10 cellular contexts compared by ENCODE assay signal in the genomic region with DNA sequence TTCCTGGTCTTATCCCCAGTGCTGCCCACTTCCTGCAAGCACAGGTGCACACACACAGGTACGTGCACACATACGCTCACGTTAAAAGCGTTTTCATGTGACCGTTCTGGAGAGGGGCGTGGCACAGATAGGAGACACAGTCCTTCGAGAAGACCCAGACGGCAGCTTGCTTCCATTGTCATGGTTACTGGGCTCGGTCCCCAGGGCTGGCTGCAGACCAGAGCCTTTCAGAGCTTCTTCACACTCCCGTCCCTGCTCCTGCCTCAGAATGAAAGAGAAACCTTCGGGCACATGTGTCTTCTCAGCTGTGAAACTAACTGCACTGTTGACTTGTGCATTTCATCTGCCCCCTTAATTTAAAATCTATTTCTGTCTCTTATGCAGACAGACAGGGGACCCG.
DNase-seq lines count a peak whose midpoint lies in the region; ATAC-seq and TF ChIP-seq lines count a peak whose summit lies in the region.
"Had no signal": no experiment of that assay in that cellular context is flagged by ENCODE, and none has a peak within 500 bp of the region (broad histone marks: within the 10 kb centered on the region; RNA-seq: fewer than 3 reads in every experiment).

No MANE protein-coding gene starts in this region.

- peak; percentile 39 for ATAC-seq in activated CD4-positive, alpha-beta T cell treated with anti-CD3 and anti-CD28 coated beads for 36 hours
- ATAC-seq in HG03095 (IDR thresholded peaks at IDR 0.05; ENCODE audit: unreplicated experiment), result peak; percentile 83

- no peak overlapping the region for H3K4me3 Mint-ChIP-seq in activated CD4-positive, alpha-beta T cell treated with anti-CD3 and anti-CD28 coated beads for 36 hours

- peaks cover 8% of the 10 kb centered on the region for H3K36me3 Mint-ChIP-seq in activated CD4-positive, alpha-beta T cell treated with anti-CD3 and anti-CD28 coated beads for 36 hours (ENCODE audit: low read depth)

- DNase-seq in activated CD4-positive, alpha-beta T cell treated with anti-CD3 and anti-CD28 coated beads for 36 hours, result peak; percentile 16
- no peak for DNase-seq in activated CD4-positive, alpha-beta T cell treated with anti-CD3 and anti-CD28 coated beads, Interleukin-2, amount 50 U/mL, for 48 hours
- DNase-seq in coronary artery (ENCODE audit: low spot score), result peak; percentile 64
- peak in 25 of 49 donors; percentile 14 to 69 (median 39) for DNase-seq in substantia nigra (lab: John Stamatoyannopoulos, UW)
- DNase-seq in stimulated activated CD8-positive, alpha-beta memory T cell treated with anti-CD3 and anti-CD28 coated beads, Interleukin-4, amount 100 ng/mL, for 48 hours, result no peak
- DNase-seq in T-helper 9 cell, result no peak
- DNase-seq in spleen, result no peak
- DNase-seq: activated CD4-positive, CD25-positive, alpha-beta regulatory T cell; stimulated activated CD4-positive, alpha-beta T cell treated with anti-CD3 and anti-CD28 coated beads, Interleukin-12 subunit alpha, Interleukin-12 subunit beta, amount 100 ng/mL, for 4 hours had no signal

- H3K27ac ChIP-seq in coronary artery (no peak overlapping the region), substantia nigra (ENCODE audit: low read depth, low read length, poor library complexity, severe bottlenecking) (no peak overlapping the region), spleen (no peak overlapping the region)

- POLR2A ChIA-PET in activated CD4-positive, alpha-beta T cell treated with anti-CD3 and anti-CD28 coated beads for 36 hours (lab: Charles Lee), result no interaction called here

- CTCF ChIA-PET in activated CD4-positive, alpha-beta T cell treated with anti-CD3 and anti-CD28 coated beads for 36 hours (lab: Charles Lee), result no interaction called here

- peaks cover 0 to 22% (median 5%) of the 10 kb centered on the region in 6 donors for H3K36me3 ChIP-seq in spleen

- H3K9me3 Mint-ChIP-seq in activated CD4-positive, alpha-beta T cell treated with anti-CD3 and anti-CD28 coated beads for 36 hours (ENCODE audit: low read depth), result no peaks in the 10 kb centered on the region

- TF ChIP-seq CTCF in coronary artery (IDR thresholded peaks at IDR 0.05) (no peak), spleen (IDR thresholded peaks at IDR 0.05 in 8 of 11, conservative IDR thresholded peaks at IDR 0.05 in 3 of 11) (no peak)

- intact Hi-C loops in activated CD4-positive, alpha-beta T cell treated with anti-CD3 and anti-CD28 coated beads for 36 hours (cut with DNase I, micrococcal nuclease), result no loop called here
- intact Hi-C loops in spleen (cut with DNase I; ENCODE audit: low total_unique reads), result no loop called here

- no peaks in the 10 kb centered on the region for H3K27me3 Mint-ChIP-seq in activated CD4-positive, alpha-beta T cell treated with anti-CD3 and anti-CD28 coated beads for 36 hours

- H3K4me3 ChIP-seq in coronary artery (no peak overlapping the region), spleen (peak overlapping the region in 1 of 8 donors; percentile 23)

- H3K9me3 ChIP-seq in spleen, result no peaks in the 10 kb centered on the region

- no peaks in the 10 kb centered on the region for H3K27me3 ChIP-seq in spleen (replicated peaks in 1 of 7)

- peaks cover 0 to 44% (median 14%) of the 10 kb centered on the region in 6 donors for H3K4me1 ChIP-seq in spleen

- 66 to 75% (median 73%) methylated on average over 12 of the region's 12 CpGs for WGBS in spleen, 5 donors

- peaks cover 16% of the 10 kb centered on the region for H3K4me1 Mint-ChIP-seq in activated CD4-positive, alpha-beta T cell treated with anti-CD3 and anti-CD28 coated beads for 36 hours

- H3K27ac Mint-ChIP-seq in activated CD4-positive, alpha-beta T cell treated with anti-CD3 and anti-CD28 coated beads for 36 hours, result no peak overlapping the region

- no peak for TF ChIP-seq POLR2A in spleen (IDR thresholded peaks at IDR 0.05)

Comparison
In these comparisons a context has a peak if more than half of its experiments do, and no peak if none do; other contexts are left out.
1. DNase-seq: peak in activated CD4-positive, alpha-beta T cell treated with anti-CD3 and anti-CD28 coated beads for 36 hours (single experiment), coronary artery (single experiment) and substantia nigra (25 of 49); none in activated CD4-positive, alpha-beta T cell treated with anti-CD3 and anti-CD28 coated beads, Interleukin-2, amount 50 U/mL, for 48 hours (0 of 2), stimulated activated CD8-positive, alpha-beta memory T cell treated with anti-CD3 and anti-CD28 coated beads, Interleukin-4, amount 100 ng/mL, for 48 hours (single experiment), T-helper 9 cell (single experiment) and spleen (single experiment).